ENCODE assay signal across 24 cellular contexts in the genomic region with DNA sequence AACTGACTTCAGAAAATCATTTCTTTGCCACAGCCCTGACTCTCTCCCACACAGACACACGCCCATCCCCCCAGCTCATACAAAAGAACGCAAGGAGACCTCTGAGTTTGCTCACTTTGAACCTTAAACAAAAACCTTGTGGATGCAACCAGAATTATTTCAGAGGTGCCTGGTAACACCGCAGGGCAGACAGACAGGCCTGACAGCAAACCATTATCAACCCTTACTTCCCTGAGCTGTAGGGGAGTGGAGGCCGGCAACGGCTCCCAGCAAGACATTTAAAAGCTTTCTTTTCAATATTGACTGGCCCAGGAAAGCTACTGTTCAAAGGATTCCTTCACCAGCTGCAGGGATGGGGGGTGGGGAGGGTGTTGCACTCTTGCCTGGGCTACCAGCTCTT. TPM values are rescaled to one million over a fixed set of nuclear protein-coding genes. Genes with fewer than 3 reads are reported as not detected.
A peak's percentile ranks its signal among the peaks of the same experiment; 100 is the strongest.
DNase-seq lines count a peak whose midpoint lies in the region; ATAC-seq lines count a peak whose summit lies in the region.
"Had no signal": no experiment of that assay in that cellular context is flagged by ENCODE, and none has a peak within 500 bp of the region (broad histone marks: within the 10 kb centered on the region; RNA-seq: fewer than 3 reads in every experiment).

No MANE protein-coding gene starts in this region.

- H3K4me3 ChIP-seq in BLaER1 (no peak overlapping the region), NT2/D1 (ENCODE audit: insufficient read length, low read depth) (no peak overlapping the region), mesodermal cell (ENCODE audit: extremely low read depth, insufficient read depth, low read length, poor library complexity, severe bottlenecking) (no peak overlapping the region)
- H3K4me3 ChIP-seq: MG63, skin epidermis, vagina had no signal

- H4K20me1 ChIP-seq in BLaER1, result peaks cover 28% of the 10 kb centered on the region

- H3K9me3 ChIP-seq in BLaER1, result no peaks in the 10 kb centered on the region
- H3K9me3 ChIP-seq in NT2/D1 (ENCODE audit: insufficient read depth, low read length), result no peaks in the 10 kb centered on the region
- no peaks in the 10 kb centered on the region for H3K9me3 ChIP-seq in mesodermal cell (ENCODE audit: control insufficient read depth, low read length)
- H3K9me3 ChIP-seq: MG63, neutrophil, vagina had no signal

- H3K4me2 ChIP-seq in BLaER1, result peak overlapping the region; percentile 86

- H3K9ac ChIP-seq in BLaER1 (no peak overlapping the region), NT2/D1 (ENCODE audit: insufficient read length, low read depth) (peak overlapping the region; percentile 1)

- DNase-seq in GDM1 (lab: John Stamatoyannopoulos, UW) (peak; percentile 33), NT2/D1 (ENCODE audit: low read depth, low spot score) (no peak), HT-29 (ENCODE audit: low spot score) (no peak), hippocampal formation (lab: John Stamatoyannopoulos, UW) (no peak)
- DNase-seq: activated CD4-positive, CD25-positive, alpha-beta regulatory T cell; activated CD8-positive, alpha-beta T cell treated with anti-CD3 and anti-CD28 coated beads for 36 hours; activated naive CD4-positive, alpha-beta T cell treated with anti-CD3 and anti-CD28 coated beads, Interleukin-2, amount 50 U/mL, for 16 hours; CD4-positive, CD25-positive, alpha-beta regulatory T cell; DMS79 treated with DMSO at 0.1 percent for 48 hours; IMR-90; left colon; MG63; NCI-H1436; NCI-H524; RPMI8226; stimulated activated CD4-positive, alpha-beta T cell treated with anti-CD3 and anti-CD28 coated beads, Interleukin-1b, Interleukin-23, amount 100 ng/mL, for 48 hours had no signal

- 36 to 47% methylated on average over 2 of the region's 5 CpGs for WGBS in mesodermal cell (ENCODE audit: insufficient coverage in 2 of 2), 2 experiments

- H3K4me1 ChIP-seq in BLaER1 (peaks cover 97% of the 10 kb centered on the region), NT2/D1 (ENCODE audit: insufficient read depth, insufficient read length) (peaks cover 11% of the 10 kb centered on the region), mesodermal cell (ENCODE audit: control insufficient read depth, insufficient read depth, low read length, poor library complexity, severe bottlenecking) (no peaks in the 10 kb centered on the region)

- H3K36me3 ChIP-seq in BLaER1, result no peaks in the 10 kb centered on the region
- no peaks in the 10 kb centered on the region for H3K36me3 ChIP-seq in NT2/D1 (ENCODE audit: insufficient read depth, insufficient read length, low read length)
- no peaks in the 10 kb centered on the region for H3K36me3 ChIP-seq in mesodermal cell (ENCODE audit: control insufficient read depth, insufficient read depth, low read length)
- H3K36me3 ChIP-seq: MG63, neutrophil, vagina had no signal

- no peak overlapping the region for H3K27ac ChIP-seq in BLaER1
- peak overlapping the region; percentile 62 for H3K27ac ChIP-seq in mesodermal cell (ENCODE audit: low read depth, low read length, severe bottlenecking)
- H3K27ac ChIP-seq: neutrophil, skin epidermis, vagina had no signal

- ATAC-seq in HG03378 (IDR thresholded peaks at IDR 0.05; ENCODE audit: unreplicated experiment) (no peak), GM21447 (IDR thresholded peaks at IDR 0.05; ENCODE audit: unreplicated experiment) (no peak)
- ATAC-seq: activated CD8-positive, alpha-beta T cell treated with anti-CD3 and anti-CD28 coated beads for 36 hours; left colon; stimulated activated effector memory CD8-positive, alpha-beta T cell treated with anti-CD3 and anti-CD28 coated beads, Interleukin-12 subunit alpha, Interleukin-12 subunit beta, amount 100 ng/mL, for 72 hours had no signal

- peaks cover 47% of the 10 kb centered on the region for H3K27me3 ChIP-seq in BLaER1
- peaks cover 68% of the 10 kb centered on the region for H3K27me3 ChIP-seq in NT2/D1 (ENCODE audit: insufficient read depth, insufficient read length)

RNA-seq across cellular contexts. Expression of gene EFCC1, which starts 2.0 kb away (rescaled TPM):
- polyA plus RNA-seq in mesodermal cell (2013, experiment 1 of 2), result 1.2 TPM
- polyA plus RNA-seq in mesodermal cell (2013, experiment 2 of 2), result 0.61 TPM
- 0.25 TPM in 1 of 2 replicates, not detected in the other for total RNA-seq in HT-29 (2014; rRNA removed; shearing (Covaris generic))
- total RNA-seq: IMR-90 had no signal
- polyA plus RNA-seq: CD4-positive, CD25-positive, alpha-beta regulatory T cell; IMR-90 had no signal

RNA-seq across cellular contexts. Expression of gene CFAP92, which starts 5.2 kb away (rescaled TPM):
- 1.4 TPM for polyA plus RNA-seq in mesodermal cell (2013, experiment 1 of 2)
- 1.6 TPM for polyA plus RNA-seq in mesodermal cell (2013, experiment 2 of 2)
- total RNA-seq in HT-29 (2014; rRNA removed; shearing (Covaris generic)), result 0.13 and 0.74 TPM in 2 replicates
- total RNA-seq: CD4-positive, CD25-positive, alpha-beta regulatory T cell; IMR-90; vagina had no signal
- polyA plus RNA-seq: IMR-90 had no signal
